Comparison of ENCODE assay signal across 30 cellular contexts in genomic region chr17:48567209-48567608, GRCh38. TPM values are rescaled to one million over a fixed set of nuclear protein-coding genes. Genes with fewer than 3 reads are reported as not detected.
A peak's percentile ranks its signal among the peaks of the same experiment; 100 is the strongest.
DNase-seq lines count a peak whose midpoint lies in the region; TF ChIP-seq lines count a peak whose summit lies in the region.
"Had no signal": no experiment of that assay in that cellular context is flagged by ENCODE, and none has a peak within 500 bp of the region (broad histone marks: within the 10 kb centered on the region; RNA-seq: fewer than 3 reads in every experiment).

No MANE protein-coding gene starts in this region.

- H2AFZ ChIP-seq in mesenchymal stem cell (ENCODE audit: low read depth, low read length), result no peak overlapping the region
- H2AFZ ChIP-seq: GM23248, neural progenitor cell had no signal

- H2BK5ac ChIP-seq in mesenchymal stem cell (ENCODE audit: low read depth, low read length, poor library complexity, severe bottlenecking), result no peak overlapping the region

- no peaks in the 10 kb centered on the region for H3K27me3 Mint-ChIP-seq in Caco-2 (ENCODE audit: insufficient read depth, unreplicated experiment)
- H3K27me3 Mint-ChIP-seq: effector memory CD8-positive, alpha-beta T cell had no signal

- no peaks in the 10 kb centered on the region for H3K4me1 Mint-ChIP-seq in Caco-2 (ENCODE audit: low read depth, unreplicated experiment)
- H3K4me1 Mint-ChIP-seq: neural progenitor cell had no signal

- no peak overlapping the region for H2BK15ac ChIP-seq in mesenchymal stem cell (ENCODE audit: low read depth, poor library complexity, severe bottlenecking)

- peak; percentile 53 for DNase-seq in NCI-H748 (lab: John Stamatoyannopoulos, UW; ENCODE audit: unreplicated experiment)
- no peak for DNase-seq in NCI-H748 treated with DMSO at 0.1 percent for 48 hours (lab: John Stamatoyannopoulos, UW)
- peak; percentile 84 for DNase-seq in colonic mucosa
- no peak for DNase-seq in mesenchymal stem cell
- peak; percentile 71 for DNase-seq in transverse colon
- DNase-seq in MV-4-11 (lab: John Stamatoyannopoulos, UW), result no peak
- no peak for DNase-seq in spleen
- DNase-seq in Caco-2, result no peak
- DNase-seq: 8988T; activated effector memory CD4-positive, alpha-beta T cell treated with anti-CD3 and anti-CD28 coated beads, Interleukin-2, amount 50 U/mL, for 16 hours; activated naive CD8-positive, alpha-beta T cell treated with anti-CD3 and anti-CD28 coated beads, Interleukin-2, amount 50 U/mL, for 24 hours; brain microvascular endothelial cell; effector memory CD8-positive, alpha-beta T cell; GM23248; head of caudate nucleus; midbrain; NCI-H2081; NCI-H446; NK-92 treated with Interleukin-12 subunit alpha and Interleukin-12 subunit beta, amount 100 ng/mL, for 24 hours; stimulated activated CD4-positive, alpha-beta T cell treated with anti-CD3 and anti-CD28 coated beads, Interleukin-4, amount 100 ng/mL, for 1 hour; stimulated activated naive CD4-positive, alpha-beta T cell; T-helper 2 cell; thyroid gland had no signal

- no peaks in the 10 kb centered on the region for H3K27me3 ChIP-seq in colonic mucosa
- H3K27me3 ChIP-seq in mesenchymal stem cell (ENCODE audit: control insufficient read depth in 1 of 2, insufficient read depth in 1 of 2, low read length in 2 of 2), result no peaks in the 10 kb centered on the region
- no peaks in the 10 kb centered on the region for H3K27me3 ChIP-seq in transverse colon
- peaks cover 0 to 86% (median 18%) of the 10 kb centered on the region in 7 donors for H3K27me3 ChIP-seq in spleen (replicated peaks in 1 of 7)
- H3K27me3 ChIP-seq in Caco-2 (replicated peaks; ENCODE audit: control insufficient read depth, insufficient read depth, low read length), result no peaks in the 10 kb centered on the region

- no TSS peak for BruUV-seq in Caco-2 (replicated peaks; lab: Mats Ljungman, UMichigan)

- H2AK5ac ChIP-seq in mesenchymal stem cell (ENCODE audit: low read length, severe bottlenecking), result peak overlapping the region; percentile 71

- H3K14ac ChIP-seq in mesenchymal stem cell (ENCODE audit: low read length in 2 of 2), result peak overlapping the region in 1 of 2 experiments; percentile 49

- no peak overlapping the region for H3K27ac Mint-ChIP-seq in Caco-2 (ENCODE audit: unreplicated experiment)
- H3K27ac Mint-ChIP-seq: activated naive CD8-positive, alpha-beta T cell treated with anti-CD3 and anti-CD28 coated beads, Interleukin-2, amount 50 U/mL, for 24 hours; CD8-positive, alpha-beta memory T cell; effector memory CD8-positive, alpha-beta T cell; neural progenitor cell; progenitor cell of endocrine pancreas had no signal

- CTCF ChIA-PET in Caco-2 (lab: Charles Lee), result no interaction called here

- peak overlapping the region; percentile 28 to 67 for H3K23ac ChIP-seq in mesenchymal stem cell (ENCODE audit: low read length in 2 of 2)

- no peaks in the 10 kb centered on the region for H3K36me3 Mint-ChIP-seq in Caco-2 (ENCODE audit: insufficient read depth, unreplicated experiment)
- H3K36me3 Mint-ChIP-seq: neural progenitor cell had no signal

- H4K91ac ChIP-seq in mesenchymal stem cell (ENCODE audit: low read length), result peak overlapping the region; percentile 52

- peak overlapping the region; percentile 21 for H2BK120ac ChIP-seq in mesenchymal stem cell (ENCODE audit: low read depth, low read length)

- H3K18ac ChIP-seq in mesenchymal stem cell (ENCODE audit: low read depth in 1 of 2, low read length in 2 of 2), result peak overlapping the region; percentile 45 to 67

- no peak for TF ChIP-seq POLR2A in transverse colon (IDR thresholded peaks at IDR 0.05)
- TF ChIP-seq POLR2A in spleen (IDR thresholded peaks at IDR 0.05), result no peak

- H3K36me3 ChIP-seq in colonic mucosa, result no peaks in the 10 kb centered on the region
- peaks cover 11 to 21% of the 10 kb centered on the region in 2 experiments for H3K36me3 ChIP-seq in mesenchymal stem cell (ENCODE audit: control insufficient read depth in 1 of 2, insufficient read depth in 2 of 2, low read depth in 1 of 2, low read length in 2 of 2)
- H3K36me3 ChIP-seq in transverse colon, result no peaks in the 10 kb centered on the region
- H3K36me3 ChIP-seq in spleen, result no peaks in the 10 kb centered on the region
- no peaks in the 10 kb centered on the region for H3K36me3 ChIP-seq in Caco-2 (ENCODE audit: control insufficient read depth, insufficient read depth, low read length)
- H3K36me3 ChIP-seq: brain microvascular endothelial cell, neural progenitor cell, thyroid gland had no signal

- peak overlapping the region; percentile 57 to 84 for H2BK12ac ChIP-seq in mesenchymal stem cell (ENCODE audit: low read length in 2 of 2)

- no peak for TF ChIP-seq EP300 in transverse colon (IDR thresholded peaks at IDR 0.05; ENCODE audit: low read depth)

- H3K9ac ChIP-seq in colonic mucosa (ENCODE audit: low read depth in 2 of 2, low read length in 2 of 2), result peak overlapping the region in 1 of 2 donors; percentile 27
- peak overlapping the region; percentile 95 for H3K9ac ChIP-seq in mesenchymal stem cell (ENCODE audit: low read length)
- H3K9ac ChIP-seq: GM23248, neural progenitor cell had no signal

- POLR2A ChIA-PET in Caco-2 (lab: Charles Lee), result no interaction called here

- peak overlapping the region; percentile 1 for H3K4me2 ChIP-seq in mesenchymal stem cell (ENCODE audit: low read length, poor library complexity, severe bottlenecking)
- H3K4me2 ChIP-seq: neural progenitor cell had no signal

- no peaks in the 10 kb centered on the region for H3K79me1 ChIP-seq in mesenchymal stem cell (replicated peaks; ENCODE audit: low read length, poor library complexity, severe bottlenecking)

- in situ Hi-C loops in transverse colon (cut with MboI; ENCODE audit: low pct_ligation_motif_present in 1 of 4, low pct_unique_long_range_greater_than_20kb in 1 of 4, low sequenced_read_pairs in 3 of 4), result no loop called here

- peak overlapping the region; percentile 77 for H4K8ac ChIP-seq in mesenchymal stem cell (ENCODE audit: low read length)

- H3K9me3 Mint-ChIP-seq in Caco-2 (ENCODE audit: unreplicated experiment), result no peaks in the 10 kb centered on the region
- H3K9me3 Mint-ChIP-seq: activated naive CD8-positive, alpha-beta T cell treated with anti-CD3 and anti-CD28 coated beads, Interleukin-2, amount 50 U/mL, for 24 hours; CD8-positive, alpha-beta memory T cell; effector memory CD8-positive, alpha-beta T cell had no signal

- H3K27ac ChIP-seq in colonic mucosa, result peak overlapping the region; percentile 34
- no peak overlapping the region for H3K27ac ChIP-seq in mesenchymal stem cell (ENCODE audit: low read length, poor library complexity, severe bottlenecking)
- peak overlapping the region; percentile 89 to 95 (median 92) for H3K27ac ChIP-seq in transverse colon
- peak overlapping the region in 4 of 8 donors; percentile 68 to 89 (median 84) for H3K27ac ChIP-seq in spleen
- H3K27ac ChIP-seq: brain microvascular endothelial cell, GM23248, neural progenitor cell, SK-N-MC, thyroid gland, VCaP had no signal

- H3K9me3 ChIP-seq in colonic mucosa, result no peaks in the 10 kb centered on the region
- H3K9me3 ChIP-seq in mesenchymal stem cell (ENCODE audit: control insufficient read depth, low read length), result no peaks in the 10 kb centered on the region
- H3K9me3 ChIP-seq in transverse colon, result no peaks in the 10 kb centered on the region
- no peaks in the 10 kb centered on the region for H3K9me3 ChIP-seq in spleen
- H3K9me3 ChIP-seq in Caco-2, result no peaks in the 10 kb centered on the region
- H3K9me3 ChIP-seq: thyroid gland had no signal

- 53% methylated on average over 6 of the region's 6 CpGs for WGBS in mesenchymal stem cell
- WGBS in transverse colon (ENCODE audit: low coverage in 1 of 2), 2 donors, result 18 to 33% methylated on average over 4 to 6 of the region's 6 CpGs
- 70 to 87% (median 81%) methylated on average over 5 to 6 of the region's 6 CpGs for WGBS in spleen, 5 donors

- no peak overlapping the region for H3K4me3 Mint-ChIP-seq in Caco-2 (ENCODE audit: unreplicated experiment)
- H3K4me3 Mint-ChIP-seq: activated naive CD8-positive, alpha-beta T cell treated with anti-CD3 and anti-CD28 coated beads, Interleukin-2, amount 50 U/mL, for 24 hours; CD8-positive, alpha-beta memory T cell; effector memory CD8-positive, alpha-beta T cell; neural progenitor cell had no signal

- H3K4me3 ChIP-seq in colonic mucosa (no peak overlapping the region), mesenchymal stem cell (ENCODE audit: insufficient read depth in 1 of 2, low read depth in 1 of 2, low read length in 2 of 2) (no peak overlapping the region), transverse colon (no peak overlapping the region), spleen (no peak overlapping the region), Caco-2 (ENCODE audit: low read depth, low read length) (no peak overlapping the region)
- H3K4me3 ChIP-seq: GM23248, neural progenitor cell, SK-N-MC, skin epidermis, thyroid gland had no signal

- intact Hi-C loops in colonic mucosa (cut with DNase I), result no loop called here
- intact Hi-C loops in transverse colon (cut with DNase I; ENCODE audit: low total_unique reads), result no loop called here
- intact Hi-C loops in spleen (cut with DNase I; ENCODE audit: low total_unique reads), result no loop called here
- intact Hi-C loops in Caco-2 (cut with micrococcal nuclease; ENCODE audit: unreplicated experiment), result no loop called here

- peak overlapping the region; percentile 0 to 69 for H3K4ac ChIP-seq in mesenchymal stem cell (ENCODE audit: low read depth in 1 of 2, low read length in 2 of 2)

- TF ChIP-seq CTCF in colonic mucosa (IDR thresholded peaks at IDR 0.05) (no peak), transverse colon (IDR thresholded peaks at IDR 0.05) (no peak), spleen (IDR thresholded peaks at IDR 0.05 in 8 of 11, conservative IDR thresholded peaks at IDR 0.05 in 3 of 11) (no peak), Caco-2 (IDR thresholded peaks at IDR 0.05; ENCODE audit: insufficient read depth in 1 of 2, low read depth in 1 of 2, low read length in 1 of 2, severe bottlenecking in 1 of 2, unreplicated experiment in 1 of 2) (no peak)

- H3K4me1 ChIP-seq in colonic mucosa (peaks cover 21% of the 10 kb centered on the region), mesenchymal stem cell (ENCODE audit: control insufficient read depth, insufficient read depth, low read depth, low read length) (peaks cover 38% of the 10 kb centered on the region), transverse colon (peaks cover 32 to 95% (median 69%) of the 10 kb centered on the region in 4 donors), spleen (peaks cover 0 to 64% (median 10%) of the 10 kb centered on the region in 6 donors), Caco-2 (peaks cover 17% of the 10 kb centered on the region)
- H3K4me1 ChIP-seq: neural progenitor cell had no signal

RNA-seq across cellular contexts. Expression of gene HOXB4, which starts 10.9 kb away (rescaled TPM):
- total RNA-seq in colonic mucosa (1 to 10 TPM; 2.5 to 4.7 TPM), transverse colon (1 to 10 TPM in 3 of 4 donors, not detected in 1; 1.9 to 4.8 (median 2.0) TPM), spleen (1 to 10 TPM; 1.9 to 6.4 (median 3.6) TPM), Caco-2 (2022) (3.4 and 3.9 TPM in 2 replicates)
- polyA plus RNA-seq in mesenchymal stem cell (2013, experiment 1 of 2), result 5.9 TPM
- 5.9 TPM for polyA plus RNA-seq in mesenchymal stem cell (2013, experiment 2 of 2)
- 1 to 10 TPM; 2.3 to 2.7 (median 2.4) TPM for polyA plus RNA-seq in spleen

RNA-seq across cellular contexts. Expression of gene HOXB2, which starts 22.3 kb away (rescaled TPM):
- total RNA-seq in colonic mucosa, result 1 to 10 TPM; 2.6 to 6.4 TPM
- 51.3 TPM for polyA plus RNA-seq in mesenchymal stem cell (2013, experiment 1 of 2)
- 53.0 TPM for polyA plus RNA-seq in mesenchymal stem cell (2013, experiment 2 of 2)
- total RNA-seq in transverse colon, result 10 to 100 TPM in 3 of 4 donors, not detected in 1; 13.5 to 93.9 (median 13.8) TPM
- total RNA-seq in spleen, result 10 to 100 TPM in 4 of 7 donors, 1 to 10 TPM in 3; 5.9 to 21.9 (median 10.2) TPM
- polyA plus RNA-seq in spleen, result 1 to 10 TPM; 7.2 to 8.2 (median 8.0) TPM
- 0.65 and 1.1 TPM in 2 replicates for total RNA-seq in Caco-2 (2022)

RNA-seq across cellular contexts. Expression of gene HOXB3, which starts 22.8 kb away (rescaled TPM):
- total RNA-seq in colonic mucosa (10 to 100 TPM; 17.4 to 31.8 TPM), transverse colon (10 to 100 TPM; 25.7 to 57.1 (median 34.9) TPM), spleen (10 to 100 TPM in 4 of 7 donors, 1 to 10 TPM in 3; 6.8 to 23.1 (median 10.4) TPM), Caco-2 (2022) (7.2 and 10.1 TPM in 2 replicates)
- polyA plus RNA-seq in mesenchymal stem cell (2013, experiment 1 of 2), result 39.4 TPM
- 35.7 TPM for polyA plus RNA-seq in mesenchymal stem cell (2013, experiment 2 of 2)
- polyA plus RNA-seq in spleen, result 1 to 10 TPM; 3.6 to 7.8 (median 6.5) TPM

RNA-seq across cellular contexts. Expression of gene HOXB5, which starts 26.4 kb away (rescaled TPM):
- 10 to 100 TPM; 11.0 to 22.7 TPM for total RNA-seq in colonic mucosa
- polyA plus RNA-seq in mesenchymal stem cell (2013, experiment 1 of 2), result 15.0 TPM
- 14.1 TPM for polyA plus RNA-seq in mesenchymal stem cell (2013, experiment 2 of 2)
- 10 to 100 TPM; 10.5 to 35.4 (median 18.7) TPM for total RNA-seq in transverse colon
- 1 to 10 TPM in 3 of 7 donors, under 1 TPM in 4; 0.43 to 2.6 (median 0.67) TPM for total RNA-seq in spleen
- 1 to 10 TPM in 2 of 3 donors, under 1 TPM in 1; 0.91 to 1.5 (median 1.3) TPM for polyA plus RNA-seq in spleen
- not detected in 2 replicates for total RNA-seq in Caco-2 (2022)
- total RNA-seq: CD8-positive, alpha-beta memory T cell had no signal
- polyA plus RNA-seq: CD8-positive, alpha-beta memory T cell had no signal

RNA-seq across cellular contexts. Expression of gene HOXB1, which starts 36.4 kb away (rescaled TPM):
- total RNA-seq in colonic mucosa, result not detected
- polyA plus RNA-seq in mesenchymal stem cell (2013, experiment 1 of 2), result not detected
- not detected for polyA plus RNA-seq in mesenchymal stem cell (2013, experiment 2 of 2)
- total RNA-seq in transverse colon, result not detected
- not detected for total RNA-seq in spleen
- under 1 TPM in 1 of 3 donors, not detected in 2; 0.06 TPM for polyA plus RNA-seq in spleen
- not detected in 2 replicates for total RNA-seq in Caco-2 (2022)
- total RNA-seq: CD8-positive, alpha-beta memory T cell; Daoy; GM23248; thyroid gland had no signal
- polyA plus RNA-seq: CD8-positive, alpha-beta memory T cell; GM23248 had no signal

Comparison
In these comparisons a context has a peak if more than half of its experiments do, and no peak if none do; other contexts are left out.
1. DNase-seq: peak in NCI-H748 (single experiment), colonic mucosa (single experiment) and transverse colon (single experiment); none in NCI-H748 treated with DMSO at 0.1 percent for 48 hours (single experiment), mesenchymal stem cell (single experiment), MV-4-11 (single experiment), spleen (single experiment) and Caco-2 (0 of 2).